Comparison of ENCODE assay signal across 11 cellular contexts in the genomic region with DNA sequence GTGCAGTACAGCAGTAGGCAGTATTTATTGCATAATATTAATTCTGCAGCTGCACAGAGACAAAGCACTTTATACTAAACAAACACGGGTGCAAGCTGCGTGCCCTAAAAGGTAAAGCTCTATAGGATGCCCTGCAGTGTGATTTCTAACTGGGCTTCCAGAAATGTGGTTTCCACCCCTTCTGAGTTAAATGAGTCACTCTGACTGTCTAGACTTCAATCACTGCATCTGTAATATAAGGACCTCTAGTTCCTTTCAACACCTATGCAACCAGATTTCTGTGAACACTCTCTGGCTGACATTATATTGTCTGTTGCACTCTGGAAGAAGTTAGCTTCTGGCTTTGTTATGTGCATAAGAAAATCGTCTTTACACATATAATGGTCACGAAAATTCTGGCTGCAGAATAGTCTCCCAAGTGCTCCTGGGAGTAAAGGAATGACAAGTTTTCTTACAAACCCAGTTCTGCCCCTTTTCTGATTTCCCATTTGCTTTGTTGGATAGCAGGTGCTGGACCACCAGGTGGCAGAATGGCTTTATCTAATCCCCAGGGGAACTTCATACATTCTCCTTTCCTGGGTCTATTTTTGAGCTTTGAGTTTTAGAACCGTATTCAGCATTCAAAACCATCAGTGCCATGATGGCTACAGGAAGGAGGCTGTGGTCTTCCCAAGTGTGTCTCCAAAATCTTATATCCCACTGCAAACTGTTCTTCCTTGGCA.
A peak's percentile ranks its signal among the peaks of the same experiment; 100 is the strongest.
DNase-seq lines count a peak whose midpoint lies in the region; ATAC-seq and TF ChIP-seq lines count a peak whose summit lies in the region.
"Had no signal": no experiment of that assay in that cellular context is flagged by ENCODE, and none has a peak within 500 bp of the region (broad histone marks: within the 10 kb centered on the region; RNA-seq: fewer than 3 reads in every experiment).

No MANE protein-coding gene starts in this region.

- H3K27ac ChIP-seq in 22Rv1 (no peak overlapping the region), GM23248 (no peak overlapping the region), fibroblast of lung (ENCODE audit: insufficient read depth, low read length) (no peak overlapping the region)
- H3K27ac ChIP-seq: gastrocnemius medialis, neutrophil had no signal

- 1 to 3% methylated on average over 5 of the region's 5 CpGs for WGBS in GM23248 (ENCODE audit: low coverage in 1 of 2, low lambda C conversion rate in 2 of 2, missing lambda C conversion rate in 2 of 2), 2 experiments

- H3K9ac ChIP-seq in GM23248 (no peak overlapping the region), fibroblast of lung (ENCODE audit: insufficient read depth, low read length) (no peak overlapping the region)

- H3K4me3 ChIP-seq in GM23248: no peak overlapping the region
- no peak overlapping the region for H3K4me3 ChIP-seq in fibroblast of lung (replicated peaks in 1 of 4; ENCODE audit: control extremely low read depth in 1 of 4, insufficient read depth in 1 of 4, low read depth in 3 of 4, low read length in 4 of 4)
- H3K4me3 ChIP-seq: gastrocnemius medialis had no signal

- H3K27me3 ChIP-seq in GM23248 (replicated peaks; ENCODE audit: insufficient read depth) (no peaks in the 10 kb centered on the region), fibroblast of lung (ENCODE audit: control insufficient read depth, insufficient read depth, low read length) (no peaks in the 10 kb centered on the region)
- H3K27me3 ChIP-seq: gastrocnemius medialis, neutrophil had no signal

- H4K20me1 ChIP-seq in GM23248 (ENCODE audit: insufficient read depth) (no peaks in the 10 kb centered on the region), fibroblast of lung (ENCODE audit: control insufficient read depth, extremely low read depth, insufficient read depth, low read length) (no peaks in the 10 kb centered on the region)

- DNase-seq in GM23248 (peak; percentile 3), NCI-H774 (lab: John Stamatoyannopoulos, UW) (peak; percentile 41), fibroblast of lung (ENCODE audit: low read depth in 2 of 2) (peak; percentile 9 to 12), retina (no peak)
- DNase-seq in stimulated activated CD4-positive, alpha-beta T cell treated with anti-CD3 and anti-CD28 coated beads, Interleukin-2, amount 100 ng/mL, for 24 hours: no peak
- DNase-seq: CD4-positive, CD25-positive, alpha-beta regulatory T cell; gastrocnemius medialis had no signal

- H3K4me2 ChIP-seq in GM23248 (ENCODE audit: unreplicated experiment) (no peak overlapping the region), fibroblast of lung (ENCODE audit: extremely low read depth, insufficient read depth, low read length) (no peak overlapping the region)

- in situ Hi-C loops in GM23248 (cut with MboI): no loop called here

- H2AFZ ChIP-seq in GM23248 (no peak overlapping the region), fibroblast of lung (ENCODE audit: low read length) (no peak overlapping the region)

- ATAC-seq in GM19395 (IDR thresholded peaks at IDR 0.05; ENCODE audit: unreplicated experiment) (no peak), HG03045 (IDR thresholded peaks at IDR 0.05; ENCODE audit: unreplicated experiment) (no peak)
- ATAC-seq: gastrocnemius medialis had no signal

- H3K9me3 ChIP-seq in GM23248 (ENCODE audit: low read depth): peaks cover 4% of the 10 kb centered on the region
- no peaks in the 10 kb centered on the region for H3K9me3 ChIP-seq in fibroblast of lung (ENCODE audit: control insufficient read depth, insufficient read depth, low read depth, low read length)
- H3K9me3 ChIP-seq: gastrocnemius medialis, neutrophil had no signal

- H3K4me1 ChIP-seq in GM23248 (ENCODE audit: insufficient read depth) (no peaks in the 10 kb centered on the region), fibroblast of lung (ENCODE audit: control insufficient read depth, extremely low read depth, insufficient read depth, low read length) (no peaks in the 10 kb centered on the region)
- H3K4me1 ChIP-seq: gastrocnemius medialis had no signal

- H3K9me2 ChIP-seq in GM23248 (ENCODE audit: insufficient read depth): no peaks in the 10 kb centered on the region

- H3F3A ChIP-seq in GM23248 (ENCODE audit: insufficient read depth): no peaks in the 10 kb centered on the region

- TF ChIP-seq CTCF in 22Rv1 (IDR thresholded peaks at IDR 0.05) (peak; percentile 62), fibroblast of lung (conservative IDR thresholded peaks at IDR 0.05 in 1 of 2, IDR thresholded peaks at IDR 0.05 in 1 of 2; ENCODE audit: low read depth in 1 of 2, low read length in 2 of 2) (peak; percentile 23 to 42)

- H3K79me2 ChIP-seq in GM23248 (ENCODE audit: insufficient read depth): no peaks in the 10 kb centered on the region
- H3K79me2 ChIP-seq in fibroblast of lung (ENCODE audit: control insufficient read depth, insufficient read depth, low read length): no peaks in the 10 kb centered on the region

- H3K36me3 ChIP-seq in GM23248 (ENCODE audit: low read depth) (no peaks in the 10 kb centered on the region), fibroblast of lung (ENCODE audit: control insufficient read depth, insufficient read depth, low read length) (no peaks in the 10 kb centered on the region)
- H3K36me3 ChIP-seq: gastrocnemius medialis, neutrophil had no signal

Comparison
In these comparisons a context has a peak if more than half of its experiments do, and no peak if none do; other contexts are left out.
1. DNase-seq: peak in GM23248 (single experiment), NCI-H774 (single experiment) and fibroblast of lung (2 of 2); none in stimulated activated CD4-positive, alpha-beta T cell treated with anti-CD3 and anti-CD28 coated beads, Interleukin-2, amount 100 ng/mL, for 24 hours (0 of 2) and retina (single experiment).